ENCODE assay signal across 1 cellular context in the genomic region with DNA sequence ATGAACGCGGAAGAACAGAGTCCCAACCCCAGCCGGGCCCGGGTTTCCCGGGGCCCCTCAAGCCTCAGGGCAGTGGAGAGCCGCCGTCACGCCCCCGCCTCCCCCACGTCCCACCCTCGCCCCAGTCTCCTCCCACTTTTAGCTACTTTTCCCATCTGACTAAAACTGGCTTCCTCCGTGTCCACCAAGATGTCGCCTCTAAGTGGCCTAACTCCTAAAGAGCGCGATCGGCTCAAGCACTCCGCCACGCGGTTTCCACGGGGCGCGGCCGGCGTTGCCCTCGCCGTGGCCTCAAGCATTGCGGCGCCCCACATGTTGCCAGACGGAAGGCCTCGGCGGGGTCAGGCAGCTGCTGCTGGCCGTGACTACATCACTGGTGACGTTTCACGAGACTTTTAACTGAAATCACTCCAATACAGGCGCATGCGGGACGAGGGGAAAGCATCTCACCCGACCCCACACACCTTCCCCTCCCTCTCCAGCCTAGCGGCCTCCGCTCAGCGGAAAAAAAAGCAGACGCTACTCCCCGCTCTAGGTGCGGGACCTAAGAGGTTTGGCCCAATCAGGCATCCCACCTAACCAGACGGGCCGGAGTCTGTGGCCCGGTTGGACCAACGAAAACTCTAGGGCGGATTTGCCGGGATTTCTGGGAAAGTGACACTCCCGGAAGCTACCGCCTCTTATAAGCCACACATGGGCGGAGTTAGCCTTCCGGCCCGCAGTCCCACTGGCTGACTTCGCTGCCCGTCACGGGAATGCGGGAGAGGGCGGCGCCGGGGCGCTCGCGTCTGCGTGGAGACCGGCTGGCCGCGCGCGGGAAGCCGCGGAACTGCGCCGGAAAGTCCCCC.
A peak's percentile ranks its signal among the peaks of the same experiment; 100 is the strongest.
TF ChIP-seq lines count a peak whose summit lies in the region.

TSS of gene NXT1 (plus strand) at position 785 of the 848 bp plus-strand sequence. CDS start 3,251 bp downstream, outside the sequence.

TF ChIP-seq in K562, 482 proteins besides CTCF, POLR2A, EP300 and RAD21 (continued from another document and continues in another):
- TF ChIP-seq, protein P1, sequence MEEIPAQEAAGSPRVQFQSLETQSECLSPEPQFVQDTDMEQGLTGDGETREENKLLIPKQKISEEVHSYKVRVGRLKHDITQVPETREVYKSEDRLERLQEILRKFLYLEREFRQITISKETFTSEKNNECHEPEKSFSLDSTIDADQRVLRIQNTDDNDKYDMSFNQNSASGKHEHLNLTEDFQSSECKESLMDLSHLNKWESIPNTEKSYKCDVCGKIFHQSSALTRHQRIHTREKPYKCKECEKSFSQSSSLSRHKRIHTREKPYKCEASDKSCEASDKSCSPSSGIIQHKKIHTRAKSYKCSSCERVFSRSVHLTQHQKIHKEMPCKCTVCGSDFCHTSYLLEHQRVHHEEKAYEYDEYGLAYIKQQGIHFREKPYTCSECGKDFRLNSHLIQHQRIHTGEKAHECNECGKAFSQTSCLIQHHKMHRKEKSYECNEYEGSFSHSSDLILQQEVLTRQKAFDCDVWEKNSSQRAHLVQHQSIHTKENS (CRISPR knock-in tag; IDR thresholded peaks at IDR 0.05) = no peak
- TF ChIP-seq GABPB2 (CRISPR knock-in tag; conservative IDR thresholded peaks at IDR 0.05) (no peak), ZFX (CRISPR knock-in tag; IDR thresholded peaks at IDR 0.05) (peak; percentile 94), NFE2L1 (tag; IDR thresholded peaks at IDR 0.05; ENCODE audit: borderline replicate concordance, low read depth) (no peak), CCAR2 (IDR thresholded peaks at IDR 0.05; ENCODE audit: low read depth, low read length) (no peak), CEBPG (CRISPR knock-in tag; IDR thresholded peaks at IDR 0.05) (no peak), CEBPG (tag; conservative IDR thresholded peaks at IDR 0.05 in 1 of 2, IDR thresholded peaks at IDR 0.05 in 1 of 2) (no peak), PRMT5 (CRISPR knock-in tag; IDR thresholded peaks at IDR 0.05) (no peak), E2F3 (CRISPR knock-in tag; IDR thresholded peaks at IDR 0.05) (peak; percentile 85), CEBPB (tag; IDR thresholded peaks at IDR 0.05) (no peak), SMARCA4 (IDR thresholded peaks at IDR 0.05) (no peak), PKNOX1 (IDR thresholded peaks at IDR 0.05) (peak; percentile 99), DIDO1 (tag; IDR thresholded peaks at IDR 0.05; ENCODE audit: low read depth) (no peak), HDAC3 (IDR thresholded peaks at IDR 0.05; ENCODE audit: borderline replicate concordance, partially characterized antibody) (no peak), TAF7 (tag; IDR thresholded peaks at IDR 0.05) (0 out of 2 replicates have a peak, but pooled peaks have one; percentile 47), DMBX1 (CRISPR knock-in tag; IDR thresholded peaks at IDR 0.05; ENCODE audit: borderline replicate concordance) (no peak), ZNF282 (CRISPR knock-in tag; IDR thresholded peaks at IDR 0.05) (0 out of 2 replicates have a peak, but pooled peaks have one; percentile 68), RBM14 (IDR thresholded peaks at IDR 0.05; ENCODE audit: borderline replicate concordance, insufficient read depth, low read depth, low read length) (no peak), HNRNPUL1 (IDR thresholded peaks at IDR 0.05; ENCODE audit: low read length) (no peak), ZBTB1 (CRISPR knock-in tag; IDR thresholded peaks at IDR 0.05; ENCODE audit: borderline replicate concordance, low read depth) (peak; percentile 1; the same call in 1 of the 2 replicates), CTBP1 (IDR thresholded peaks at IDR 0.05; ENCODE audit: borderline replicate concordance) (peak; percentile 51; the same call in 1 of the 2 replicates), CHD1 (IDR thresholded peaks at IDR 0.05; ENCODE audit: low read length) (peak; percentile 25), HIVEP1 (CRISPR knock-in tag; IDR thresholded peaks at IDR 0.05) (no peak), ZKSCAN1 (IDR thresholded peaks at IDR 0.05; ENCODE audit: low read depth, low read length) (no peak), NCOA4 (IDR thresholded peaks at IDR 0.05; ENCODE audit: partially characterized antibody) (no peak), POLR2B (IDR thresholded peaks at IDR 0.05; ENCODE audit: low read depth, partially characterized antibody) (no peak), WHSC1 (IDR thresholded peaks at IDR 0.05; ENCODE audit: low read length) (no peak), STAT5B (CRISPR knock-in tag; IDR thresholded peaks at IDR 0.05) (no peak), ELF4 (CRISPR knock-in tag; IDR thresholded peaks at IDR 0.05) (no peak), RFX7 (CRISPR knock-in tag; IDR thresholded peaks at IDR 0.05) (no peak), THRAP3 (IDR thresholded peaks at IDR 0.05; ENCODE audit: borderline replicate concordance) (no peak), KAT8 (IDR thresholded peaks at IDR 0.05; ENCODE audit: low read depth) (no peak), ZBTB17 (CRISPR knock-in tag; IDR thresholded peaks at IDR 0.05) (no peak), TAF15 (IDR thresholded peaks at IDR 0.05; ENCODE audit: low read depth, low read length) (no peak), ZNF75A (CRISPR knock-in tag; IDR thresholded peaks at IDR 0.05) (no peak), GATAD2B (IDR thresholded peaks at IDR 0.05; ENCODE audit: borderline replicate concordance) (no peak), HMG20B (CRISPR knock-in tag; IDR thresholded peaks at IDR 0.05) (no peak), NCOR1 (IDR thresholded peaks at IDR 0.05) (0 out of 2 replicates have a peak, but pooled peaks have one; percentile 7), ZNF740 (CRISPR knock-in tag; IDR thresholded peaks at IDR 0.05) (no peak), ZNF740 (tag; IDR thresholded peaks at IDR 0.05) (no peak), ZNF589 (CRISPR knock-in tag; IDR thresholded peaks at IDR 0.05; ENCODE audit: low read depth) (no peak), CBX5 (IDR thresholded peaks at IDR 0.05; ENCODE audit: borderline replicate concordance, low read depth) (no peak), NKRF (IDR thresholded peaks at IDR 0.05; ENCODE audit: borderline replicate concordance) (peak; percentile 71; the same call in 1 of the 2 replicates), ESRRA (IDR thresholded peaks at IDR 0.05; ENCODE audit: borderline replicate concordance, low read depth) (0 out of 2 replicates have a peak, but pooled peaks have one; percentile 21), ID3 (CRISPR knock-in tag; IDR thresholded peaks at IDR 0.05) (no peak), ID3 (tag; IDR thresholded peaks at IDR 0.05) (0 out of 2 replicates have a peak, but pooled peaks have one; percentile 19), PBX2 (CRISPR knock-in tag; IDR thresholded peaks at IDR 0.05; ENCODE audit: low read depth) (peak; percentile 79), PBX2 (tag; conservative IDR thresholded peaks at IDR 0.05; ENCODE audit: low read depth) (peak; percentile 93)
- TF ChIP-seq, protein P2, sequence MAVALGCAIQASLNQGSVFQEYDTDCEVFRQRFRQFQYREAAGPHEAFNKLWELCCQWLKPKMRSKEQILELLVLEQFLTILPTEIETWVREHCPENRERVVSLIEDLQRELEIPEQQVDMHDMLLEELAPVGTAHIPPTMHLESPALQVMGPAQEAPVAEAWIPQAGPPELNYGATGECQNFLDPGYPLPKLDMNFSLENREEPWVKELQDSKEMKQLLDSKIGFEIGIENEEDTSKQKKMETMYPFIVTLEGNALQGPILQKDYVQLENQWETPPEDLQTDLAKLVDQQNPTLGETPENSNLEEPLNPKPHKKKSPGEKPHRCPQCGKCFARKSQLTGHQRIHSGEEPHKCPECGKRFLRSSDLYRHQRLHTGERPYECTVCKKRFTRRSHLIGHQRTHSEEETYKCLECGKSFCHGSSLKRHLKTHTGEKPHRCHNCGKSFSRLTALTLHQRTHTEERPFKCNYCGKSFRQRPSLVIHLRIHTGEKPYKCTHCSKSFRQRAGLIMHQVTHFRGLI (CRISPR knock-in tag; IDR thresholded peaks at IDR 0.05) = no peak
- TF ChIP-seq, protein P3, sequence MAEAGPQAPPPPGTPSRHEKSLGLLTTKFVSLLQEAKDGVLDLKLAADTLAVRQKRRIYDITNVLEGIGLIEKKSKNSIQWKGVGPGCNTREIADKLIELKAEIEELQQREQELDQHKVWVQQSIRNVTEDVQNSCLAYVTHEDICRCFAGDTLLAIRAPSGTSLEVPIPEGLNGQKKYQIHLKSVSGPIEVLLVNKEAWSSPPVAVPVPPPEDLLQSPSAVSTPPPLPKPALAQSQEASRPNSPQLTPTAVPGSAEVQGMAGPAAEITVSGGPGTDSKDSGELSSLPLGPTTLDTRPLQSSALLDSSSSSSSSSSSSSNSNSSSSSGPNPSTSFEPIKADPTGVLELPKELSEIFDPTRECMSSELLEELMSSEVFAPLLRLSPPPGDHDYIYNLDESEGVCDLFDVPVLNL (CRISPR knock-in tag; IDR thresholded peaks at IDR 0.05; ENCODE audit: low read depth) = no peak
- TF ChIP-seq, protein P4, sequence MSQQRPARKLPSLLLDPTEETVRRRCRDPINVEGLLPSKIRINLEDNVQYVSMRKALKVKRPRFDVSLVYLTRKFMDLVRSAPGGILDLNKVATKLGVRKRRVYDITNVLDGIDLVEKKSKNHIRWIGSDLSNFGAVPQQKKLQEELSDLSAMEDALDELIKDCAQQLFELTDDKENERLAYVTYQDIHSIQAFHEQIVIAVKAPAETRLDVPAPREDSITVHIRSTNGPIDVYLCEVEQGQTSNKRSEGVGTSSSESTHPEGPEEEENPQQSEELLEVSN (IDR thresholded peaks at IDR 0.05; ENCODE audit: borderline replicate concordance in 1 of 2, extremely low read depth in 1 of 2, insufficient read depth in 1 of 2, insufficient read length in 1 of 2, low read depth in 1 of 2, low read length in 1 of 2, poor library complexity in 1 of 2, severe bottlenecking in 1 of 2) = peak; percentile 91
- TF ChIP-seq, protein P5, sequence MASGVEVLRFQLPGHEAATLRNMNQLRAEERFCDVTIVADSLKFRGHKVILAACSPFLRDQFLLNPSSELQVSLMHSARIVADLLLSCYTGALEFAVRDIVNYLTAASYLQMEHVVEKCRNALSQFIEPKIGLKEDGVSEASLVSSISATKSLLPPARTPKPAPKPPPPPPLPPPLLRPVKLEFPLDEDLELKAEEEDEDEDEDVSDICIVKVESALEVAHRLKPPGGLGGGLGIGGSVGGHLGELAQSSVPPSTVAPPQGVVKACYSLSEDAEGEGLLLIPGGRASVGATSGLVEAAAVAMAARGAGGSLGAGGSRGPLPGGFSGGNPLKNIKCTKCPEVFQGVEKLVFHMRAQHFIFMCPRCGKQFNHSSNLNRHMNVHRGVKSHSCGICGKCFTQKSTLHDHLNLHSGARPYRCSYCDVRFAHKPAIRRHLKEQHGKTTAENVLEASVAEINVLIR (CRISPR knock-in tag; IDR thresholded peaks at IDR 0.05) = peak; percentile 45; the same call in 1 of the 2 replicates
- TF ChIP-seq, protein P6, sequence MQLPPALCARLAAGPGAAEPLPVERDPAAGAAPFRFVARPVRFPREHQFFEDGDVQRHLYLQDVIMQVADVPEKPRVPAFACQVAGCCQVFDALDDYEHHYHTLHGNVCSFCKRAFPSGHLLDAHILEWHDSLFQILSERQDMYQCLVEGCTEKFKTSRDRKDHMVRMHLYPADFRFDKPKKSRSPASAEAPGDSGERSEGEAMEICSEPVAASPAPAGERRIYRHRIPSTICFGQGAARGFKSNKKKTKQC (CRISPR knock-in tag; IDR thresholded peaks at IDR 0.05) = peak; percentile 80; the same call in 1 of the 2 replicates
